Comparison of ENCODE assay signal across 9 cellular contexts in genomic region chr5:54234304-54234938, GRCh38.
DNase-seq lines count a peak whose midpoint lies in the region; ATAC-seq, FAIRE-seq and TF ChIP-seq lines count a peak whose summit lies in the region.
"Had no signal": no experiment of that assay in that cellular context is flagged by ENCODE, and none has a peak within 500 bp of the region (broad histone marks: within the 10 kb centered on the region; RNA-seq: fewer than 3 reads in every experiment).

No MANE protein-coding gene starts in this region.

- peak; percentile 11 for DNase-seq in germinal center (ENCODE audit: low spot score)
- no peak for DNase-seq in iPS-NIHi11 (ENCODE audit: low spot score)
- DNase-seq in GM12892 (ENCODE audit: insufficient read length), result no peak
- DNase-seq in islet precursor cell, result no peak
- DNase-seq in activated naive CD4-positive, alpha-beta T cell treated with anti-CD3 and anti-CD28 coated beads, Interleukin-2, amount 50 U/mL, for 72 hours (ENCODE audit: low spot score in 2 of 2), result no peak

- peak; percentile 66 for FAIRE-seq in G401.6 (lab: Jason Lieb, UNC)
- no peak for FAIRE-seq in GM12892 (lab: Jason Lieb, UNC)

- no peak overlapping the region for H3K27ac Mint-ChIP-seq in activated naive CD4-positive, alpha-beta T cell treated with anti-CD3 and anti-CD28 coated beads, Interleukin-2, amount 50 U/mL, for 72 hours
- H3K27ac Mint-ChIP-seq: naive thymus-derived CD4-positive, alpha-beta T cell had no signal

- H3K9me3 Mint-ChIP-seq in activated naive CD4-positive, alpha-beta T cell treated with anti-CD3 and anti-CD28 coated beads, Interleukin-2, amount 50 U/mL, for 72 hours, result no peaks in the 10 kb centered on the region
- H3K9me3 Mint-ChIP-seq: naive thymus-derived CD4-positive, alpha-beta T cell had no signal

- H3K36me3 Mint-ChIP-seq in activated naive CD4-positive, alpha-beta T cell treated with anti-CD3 and anti-CD28 coated beads, Interleukin-2, amount 50 U/mL, for 72 hours, result no peaks in the 10 kb centered on the region

- ATAC-seq in HG03439 (IDR thresholded peaks at IDR 0.05; ENCODE audit: unreplicated experiment) (peak; percentile 56), SK-N-SH treated with all-trans-retinoic acid at 6 μM for 48 hours (peak; percentile 59)
- no peak for ATAC-seq in activated naive CD4-positive, alpha-beta T cell treated with anti-CD3 and anti-CD28 coated beads, Interleukin-2, amount 50 U/mL, for 72 hours
- ATAC-seq: naive thymus-derived CD4-positive, alpha-beta T cell had no signal

- no peak for TF ChIP-seq POLR2A in GM12892 (IDR thresholded peaks at IDR 0.05; ENCODE audit: low read depth, low read length)

TF ChIP-seq in SK-N-SH treated with all-trans-retinoic acid at 6 μM for 48 hours, 23 proteins besides CTCF, POLR2A, EP300 and RAD21:
- TF ChIP-seq ZNF70 (CRISPR knock-in tag; IDR thresholded peaks at IDR 0.05) (no peak), GLIS3 (CRISPR knock-in tag; IDR thresholded peaks at IDR 0.05) (no peak), POU6F1 (CRISPR knock-in tag; IDR thresholded peaks at IDR 0.05; ENCODE audit: borderline replicate concordance, low read depth) (no peak), SNAI2 (CRISPR knock-in tag; IDR thresholded peaks at IDR 0.05) (no peak), ZNF8 (CRISPR knock-in tag; IDR thresholded peaks at IDR 0.05) (no peak)

Comparison
In these comparisons a context has a peak if more than half of its experiments do, and no peak if none do; other contexts are left out.
1. ATAC-seq: peak in HG03439 (single experiment) and SK-N-SH treated with all-trans-retinoic acid at 6 μM for 48 hours (single experiment); none in activated naive CD4-positive, alpha-beta T cell treated with anti-CD3 and anti-CD28 coated beads, Interleukin-2, amount 50 U/mL, for 72 hours (0 of 2).